Comparison of ENCODE assay signal across 1 cellular context in genomic region chr11:63608353-63609345, GRCh38.
TF ChIP-seq lines count a peak whose summit lies in the region.

No MANE protein-coding gene starts in this region.

TF ChIP-seq in H1, 55 proteins besides CTCF, POLR2A, EP300 and RAD21:
- TF ChIP-seq TAF7 (optimal IDR thresholded peaks at IDR 0.05; ENCODE audit: borderline replicate concordance, low read depth, low read length) (no peak), MAX (IDR thresholded peaks at IDR 0.05) (no peak), PHF8 (conservative IDR thresholded peaks at IDR 0.05; ENCODE audit: low read depth, low read length) (no peak), SRF (IDR thresholded peaks at IDR 0.05; ENCODE audit: low read depth, low read length) (no peak), SIN3A (conservative IDR thresholded peaks at IDR 0.05 in 1 of 2, IDR thresholded peaks at IDR 0.05 in 1 of 2; ENCODE audit: low read depth in 1 of 2, low read length in 2 of 2) (no peak), ATF2 (IDR thresholded peaks at IDR 0.05; ENCODE audit: low read length) (no peak)
